1 cellular context compared by ENCODE assay signal in the genomic region with DNA sequence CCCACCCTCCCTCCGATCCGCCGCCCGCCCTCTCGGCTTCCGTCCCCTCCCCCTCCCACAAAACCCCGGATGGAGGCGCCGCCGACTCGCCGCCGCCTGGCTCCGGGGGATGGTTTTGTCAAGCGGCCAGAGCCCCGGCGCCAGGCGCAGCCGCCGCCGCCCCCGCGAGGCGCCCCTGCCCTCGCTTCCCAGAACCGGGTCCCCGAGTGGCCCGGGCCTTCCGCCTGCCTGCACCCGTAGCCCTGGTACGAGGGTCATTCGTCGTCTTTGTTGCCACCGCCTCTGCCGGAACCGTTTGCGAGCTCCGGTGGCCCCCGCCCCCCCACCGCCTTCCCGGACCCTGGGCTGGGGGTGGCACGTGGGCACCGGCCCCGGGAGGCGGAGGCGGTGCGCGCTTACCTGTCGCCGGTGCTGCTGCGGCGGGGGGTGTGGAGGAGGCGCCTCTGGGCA.
A peak's percentile ranks its signal among the peaks of the same experiment; 100 is the strongest.
TF ChIP-seq lines count a peak whose summit lies in the region.

No MANE protein-coding gene starts in this region.

TF ChIP-seq in K562, 482 proteins besides CTCF, POLR2A, EP300 and RAD21 (continued from another document):
- TF ChIP-seq, protein P1, sequence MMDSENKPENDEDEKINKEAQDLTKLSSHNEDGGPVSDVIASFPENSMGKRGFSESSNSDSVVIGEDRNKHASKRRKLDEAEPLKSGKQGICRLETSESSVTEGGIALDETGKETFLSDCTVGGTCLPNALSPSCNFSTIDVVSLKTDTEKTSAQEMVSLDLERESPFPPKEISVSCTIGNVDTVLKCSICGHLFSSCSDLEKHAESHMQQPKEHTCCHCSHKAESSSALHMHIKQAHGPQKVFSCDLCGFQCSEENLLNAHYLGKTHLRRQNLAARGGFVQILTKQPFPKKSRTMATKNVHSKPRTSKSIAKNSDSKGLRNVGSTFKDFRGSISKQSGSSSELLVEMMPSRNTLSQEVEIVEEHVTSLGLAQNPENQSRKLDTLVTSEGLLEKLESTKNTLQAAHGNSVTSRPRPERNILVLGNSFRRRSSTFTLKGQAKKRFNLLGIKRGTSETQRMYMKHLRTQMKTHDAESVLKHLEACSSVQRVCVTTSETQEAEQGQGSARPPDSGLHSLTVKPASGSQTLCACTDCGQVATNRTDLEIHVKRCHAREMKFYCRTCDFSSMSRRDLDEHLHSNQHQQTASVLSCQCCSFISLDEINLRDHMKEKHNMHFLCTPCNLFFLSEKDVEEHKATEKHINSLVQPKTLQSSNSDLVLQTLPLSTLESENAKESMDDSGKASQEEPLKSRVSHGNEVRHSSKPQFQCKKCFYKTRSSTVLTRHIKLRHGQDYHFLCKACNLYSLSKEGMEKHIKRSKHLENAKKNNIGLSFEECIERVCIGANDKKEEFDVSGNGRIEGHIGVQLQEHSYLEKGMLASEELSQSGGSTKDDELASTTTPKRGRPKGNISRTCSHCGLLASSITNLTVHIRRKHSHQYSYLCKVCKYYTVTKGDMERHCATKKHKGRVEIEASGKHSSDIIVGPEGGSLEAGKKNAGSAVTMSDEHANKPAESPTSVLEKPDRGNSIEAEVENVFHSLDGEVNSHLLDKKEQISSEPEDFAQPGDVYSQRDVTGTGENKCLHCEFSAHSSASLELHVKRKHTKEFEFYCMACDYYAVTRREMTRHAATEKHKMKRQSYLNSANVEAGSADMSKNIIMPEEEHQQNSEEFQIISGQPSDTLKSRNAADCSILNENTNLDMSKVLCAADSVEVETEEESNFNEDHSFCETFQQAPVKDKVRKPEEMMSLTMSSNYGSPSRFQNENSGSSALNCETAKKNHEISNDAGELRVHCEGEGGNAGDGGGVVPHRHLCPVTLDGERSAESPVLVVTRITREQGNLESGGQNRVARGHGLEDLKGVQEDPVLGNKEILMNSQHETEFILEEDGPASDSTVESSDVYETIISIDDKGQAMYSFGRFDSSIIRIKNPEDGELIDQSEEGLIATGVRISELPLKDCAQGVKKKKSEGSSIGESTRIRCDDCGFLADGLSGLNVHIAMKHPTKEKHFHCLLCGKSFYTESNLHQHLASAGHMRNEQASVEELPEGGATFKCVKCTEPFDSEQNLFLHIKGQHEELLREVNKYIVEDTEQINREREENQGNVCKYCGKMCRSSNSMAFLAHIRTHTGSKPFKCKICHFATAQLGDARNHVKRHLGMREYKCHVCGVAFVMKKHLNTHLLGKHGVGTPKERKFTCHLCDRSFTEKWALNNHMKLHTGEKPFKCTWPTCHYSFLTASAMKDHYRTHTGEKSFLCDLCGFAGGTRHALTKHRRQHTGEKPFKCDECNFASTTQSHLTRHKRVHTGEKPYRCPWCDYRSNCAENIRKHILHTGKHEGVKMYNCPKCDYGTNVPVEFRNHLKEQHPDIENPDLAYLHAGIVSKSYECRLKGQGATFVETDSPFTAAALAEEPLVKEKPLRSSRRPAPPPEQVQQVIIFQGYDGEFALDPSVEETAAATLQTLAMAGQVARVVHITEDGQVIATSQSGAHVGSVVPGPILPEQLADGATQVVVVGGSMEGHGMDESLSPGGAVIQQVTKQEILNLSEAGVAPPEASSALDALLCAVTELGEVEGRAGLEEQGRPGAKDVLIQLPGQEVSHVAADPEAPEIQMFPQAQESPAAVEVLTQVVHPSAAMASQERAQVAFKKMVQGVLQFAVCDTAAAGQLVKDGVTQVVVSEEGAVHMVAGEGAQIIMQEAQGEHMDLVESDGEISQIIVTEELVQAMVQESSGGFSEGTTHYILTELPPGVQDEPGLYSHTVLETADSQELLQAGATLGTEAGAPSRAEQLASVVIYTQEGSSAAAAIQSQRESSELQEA (IDR thresholded peaks at IDR 0.05; ENCODE audit: low read depth) = peak; percentile 52; the same call in 1 of the 2 replicates
- TF ChIP-seq MAFK (IDR thresholded peaks at IDR 0.05; ENCODE audit: low read length) = no peak
- TF ChIP-seq, protein P2, sequence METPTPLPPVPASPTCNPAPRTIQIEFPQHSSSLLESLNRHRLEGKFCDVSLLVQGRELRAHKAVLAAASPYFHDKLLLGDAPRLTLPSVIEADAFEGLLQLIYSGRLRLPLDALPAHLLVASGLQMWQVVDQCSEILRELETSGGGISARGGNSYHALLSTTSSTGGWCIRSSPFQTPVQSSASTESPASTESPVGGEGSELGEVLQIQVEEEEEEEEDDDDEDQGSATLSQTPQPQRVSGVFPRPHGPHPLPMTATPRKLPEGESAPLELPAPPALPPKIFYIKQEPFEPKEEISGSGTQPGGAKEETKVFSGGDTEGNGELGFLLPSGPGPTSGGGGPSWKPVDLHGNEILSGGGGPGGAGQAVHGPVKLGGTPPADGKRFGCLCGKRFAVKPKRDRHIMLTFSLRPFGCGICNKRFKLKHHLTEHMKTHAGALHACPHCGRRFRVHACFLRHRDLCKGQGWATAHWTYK (CRISPR knock-in tag; IDR thresholded peaks at IDR 0.05) = peak; percentile 82
- TF ChIP-seq HOXB6 (CRISPR knock-in tag; IDR thresholded peaks at IDR 0.05; ENCODE audit: borderline replicate concordance) = no peak
- no peak; the same call in 1 of the 2 replicates for TF ChIP-seq GABPA (tag; conservative IDR thresholded peaks at IDR 0.05; ENCODE audit: low read depth)
- no peak for TF ChIP-seq RBM39 (optimal IDR thresholded peaks at IDR 0.05; ENCODE audit: low read depth, low read length)
- TF ChIP-seq, protein P3, sequence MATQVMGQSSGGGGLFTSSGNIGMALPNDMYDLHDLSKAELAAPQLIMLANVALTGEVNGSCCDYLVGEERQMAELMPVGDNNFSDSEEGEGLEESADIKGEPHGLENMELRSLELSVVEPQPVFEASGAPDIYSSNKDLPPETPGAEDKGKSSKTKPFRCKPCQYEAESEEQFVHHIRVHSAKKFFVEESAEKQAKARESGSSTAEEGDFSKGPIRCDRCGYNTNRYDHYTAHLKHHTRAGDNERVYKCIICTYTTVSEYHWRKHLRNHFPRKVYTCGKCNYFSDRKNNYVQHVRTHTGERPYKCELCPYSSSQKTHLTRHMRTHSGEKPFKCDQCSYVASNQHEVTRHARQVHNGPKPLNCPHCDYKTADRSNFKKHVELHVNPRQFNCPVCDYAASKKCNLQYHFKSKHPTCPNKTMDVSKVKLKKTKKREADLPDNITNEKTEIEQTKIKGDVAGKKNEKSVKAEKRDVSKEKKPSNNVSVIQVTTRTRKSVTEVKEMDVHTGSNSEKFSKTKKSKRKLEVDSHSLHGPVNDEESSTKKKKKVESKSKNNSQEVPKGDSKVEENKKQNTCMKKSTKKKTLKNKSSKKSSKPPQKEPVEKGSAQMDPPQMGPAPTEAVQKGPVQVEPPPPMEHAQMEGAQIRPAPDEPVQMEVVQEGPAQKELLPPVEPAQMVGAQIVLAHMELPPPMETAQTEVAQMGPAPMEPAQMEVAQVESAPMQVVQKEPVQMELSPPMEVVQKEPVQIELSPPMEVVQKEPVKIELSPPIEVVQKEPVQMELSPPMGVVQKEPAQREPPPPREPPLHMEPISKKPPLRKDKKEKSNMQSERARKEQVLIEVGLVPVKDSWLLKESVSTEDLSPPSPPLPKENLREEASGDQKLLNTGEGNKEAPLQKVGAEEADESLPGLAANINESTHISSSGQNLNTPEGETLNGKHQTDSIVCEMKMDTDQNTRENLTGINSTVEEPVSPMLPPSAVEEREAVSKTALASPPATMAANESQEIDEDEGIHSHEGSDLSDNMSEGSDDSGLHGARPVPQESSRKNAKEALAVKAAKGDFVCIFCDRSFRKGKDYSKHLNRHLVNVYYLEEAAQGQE (CRISPR knock-in tag; IDR thresholded peaks at IDR 0.05; ENCODE audit: low read depth) = peak; percentile 59; the same call in 1 of the 2 replicates
- TF ChIP-seq, protein P4, sequence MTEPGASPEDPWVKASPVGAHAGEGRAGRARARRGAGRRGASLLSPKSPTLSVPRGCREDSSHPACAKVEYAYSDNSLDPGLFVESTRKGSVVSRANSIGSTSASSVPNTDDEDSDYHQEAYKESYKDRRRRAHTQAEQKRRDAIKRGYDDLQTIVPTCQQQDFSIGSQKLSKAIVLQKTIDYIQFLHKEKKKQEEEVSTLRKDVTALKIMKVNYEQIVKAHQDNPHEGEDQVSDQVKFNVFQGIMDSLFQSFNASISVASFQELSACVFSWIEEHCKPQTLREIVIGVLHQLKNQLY (CRISPR knock-in tag; conservative IDR thresholded peaks at IDR 0.05) = 0 out of 4 replicates have a peak, but pooled peaks of 1 of the 2 experiments have one; percentile 80
- 0 out of 2 replicates have a peak, but pooled peaks have one; percentile 19 for TF ChIP-seq SAFB (IDR thresholded peaks at IDR 0.05; ENCODE audit: borderline replicate concordance, low read depth, low read length)
- TF ChIP-seq ERF (CRISPR knock-in tag; IDR thresholded peaks at IDR 0.05) = peak; percentile 94
- TF ChIP-seq BCOR (IDR thresholded peaks at IDR 0.05) = no peak
- TF ChIP-seq TRIM28 (IDR thresholded peaks at IDR 0.05) = peak; percentile 17; the same call in 1 of the 2 replicates
- TF ChIP-seq, protein P5, sequence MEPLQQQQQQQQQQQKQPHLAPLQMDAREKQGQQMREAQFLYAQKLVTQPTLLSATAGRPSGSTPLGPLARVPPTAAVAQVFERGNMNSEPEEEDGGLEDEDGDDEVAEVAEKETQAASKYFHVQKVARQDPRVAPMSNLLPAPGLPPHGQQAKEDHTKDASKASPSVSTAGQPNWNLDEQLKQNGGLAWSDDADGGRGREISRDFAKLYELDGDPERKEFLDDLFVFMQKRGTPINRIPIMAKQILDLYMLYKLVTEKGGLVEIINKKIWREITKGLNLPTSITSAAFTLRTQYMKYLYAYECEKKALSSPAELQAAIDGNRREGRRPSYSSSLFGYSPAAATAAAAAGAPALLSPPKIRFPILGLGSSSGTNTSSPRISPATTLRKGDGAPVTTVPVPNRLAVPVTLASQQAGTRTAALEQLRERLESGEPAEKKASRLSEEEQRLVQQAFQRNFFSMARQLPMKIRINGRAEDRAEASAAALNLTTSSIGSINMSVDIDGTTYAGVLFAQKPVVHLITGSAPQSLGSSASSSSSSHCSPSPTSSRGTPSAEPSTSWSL (CRISPR knock-in tag; IDR thresholded peaks at IDR 0.05; ENCODE audit: borderline replicate concordance) = no peak
- TF ChIP-seq MTA3 (IDR thresholded peaks at IDR 0.05; ENCODE audit: borderline replicate concordance) = peak; percentile 47; the same call in 1 of the 2 replicates
